Comparison of ENCODE assay signal across 14 cellular contexts in genomic region chr11:93655581-93656255, GRCh38.
"Had no signal": no experiment of that assay in that cellular context is flagged by ENCODE, and none has a peak within 500 bp of the region (broad histone marks: within the 10 kb centered on the region; RNA-seq: fewer than 3 reads in every experiment).

No MANE protein-coding gene starts in this region.

- H3K36me3 ChIP-seq: stomach, thoracic aorta had no signal

- H3K27ac ChIP-seq: coronary artery, stomach, thoracic aorta had no signal

- H3K4me3 ChIP-seq: coronary artery, stomach, thoracic aorta had no signal

- H3K9me3 ChIP-seq: stomach, thoracic aorta had no signal

- H3K27me3 ChIP-seq: stomach had no signal

- ATAC-seq: left ventricle myocardium superior had no signal

- DNase-seq: activated B cell treated with CpG ODN at 0.5 μM for 24 hours; activated CD4-positive, alpha-beta T cell treated with anti-CD3 and anti-CD28 coated beads, Interleukin-2, amount 50 U/mL, for 1 hour; activated effector memory CD4-positive, alpha-beta T cell treated with Interleukin-2 at 50 U/mL for 16 hours; activated T-cell treated with anti-CD3 and anti-CD28 coated beads, Interleukin-2, amount 50 U/mL, for 1 hour; central memory CD4-positive, alpha-beta T cell; effector CD8-positive, alpha-beta T cell; kidney; left ventricle myocardium superior; mesenchymal stem cell; nephron progenitor cell; stomach had no signal

- FAIRE-seq: kidney, urothelium cell line had no signal
